Comparison of ENCODE assay signal across 24 cellular contexts in genomic region chr5:174636081-174636480, GRCh38.
"Had no signal": no experiment of that assay in that cellular context is flagged by ENCODE, and none has a peak within 500 bp of the region (broad histone marks: within the 10 kb centered on the region; RNA-seq: fewer than 3 reads in every experiment).

No MANE protein-coding gene starts in this region.

- H3K9me3 Mint-ChIP-seq: activated naive CD4-positive, alpha-beta T cell treated with anti-CD3 and anti-CD28 coated beads for 36 hours; activated naive CD8-positive, alpha-beta T cell treated with anti-CD3 and anti-CD28 coated beads, Interleukin-2, amount 10 ng/mL, durations not matched to agents 7 days and 5 days; brain; naive thymus-derived CD8-positive, alpha-beta T cell; neural crest cell; T-helper 2 cell treated with Interferon-gamma antibody and Interleukin-4, amounts not matched to agents 5 μg/mL and 100 μg/mL, for 36 hours had no signal

- H3K27ac Mint-ChIP-seq: activated naive CD4-positive, alpha-beta T cell treated with anti-CD3 and anti-CD28 coated beads for 36 hours; activated naive CD8-positive, alpha-beta T cell treated with anti-CD3 and anti-CD28 coated beads, Interleukin-2, amount 10 ng/mL, durations not matched to agents 7 days and 5 days; brain; naive thymus-derived CD8-positive, alpha-beta T cell; T-helper 2 cell treated with Interferon-gamma antibody and Interleukin-4, amounts not matched to agents 5 μg/mL and 100 μg/mL, for 36 hours had no signal

- H3K36me3 Mint-ChIP-seq: activated naive CD8-positive, alpha-beta T cell treated with anti-CD3 and anti-CD28 coated beads, Interleukin-2, amount 10 ng/mL, durations not matched to agents 7 days and 5 days; brain had no signal

- H3K4me1 Mint-ChIP-seq: activated naive CD8-positive, alpha-beta T cell treated with anti-CD3 and anti-CD28 coated beads, Interleukin-2, amount 10 ng/mL, durations not matched to agents 7 days and 5 days; brain; naive thymus-derived CD8-positive, alpha-beta T cell; neural crest cell had no signal

- H3K27me3 Mint-ChIP-seq: activated naive CD8-positive, alpha-beta T cell treated with anti-CD3 and anti-CD28 coated beads, Interleukin-2, amount 10 ng/mL, durations not matched to agents 7 days and 5 days had no signal

- H3K4me1 ChIP-seq: ascending aorta, gastrocnemius medialis, pancreas, right atrium auricular region, tibial nerve, vagina had no signal

- H3K4me3 ChIP-seq: ascending aorta, coronary artery, dorsolateral prefrontal cortex, gastrocnemius medialis, pancreas, right atrium auricular region, tibial nerve, vagina had no signal

- DNase-seq: activated CD4-positive, alpha-beta T cell treated with anti-CD3 and anti-CD28 coated beads for 4 hours; activated CD4-positive, alpha-beta T cell treated with anti-CD3 and anti-CD28 coated beads, Interleukin-2, amount 50 U/mL, for 4 hours; activated effector memory CD4-positive, alpha-beta T cell treated with Interleukin-2 at 50 U/mL for 16 hours; activated naive CD4-positive, alpha-beta T cell treated with anti-CD3 and anti-CD28 coated beads for 36 hours; activated naive CD8-positive, alpha-beta T cell treated with anti-CD3 and anti-CD28 coated beads, Interleukin-2, amount 10 ng/mL, durations not matched to agents 7 days and 5 days; dorsolateral prefrontal cortex; effector memory CD4-positive, alpha-beta T cell; gastrocnemius medialis; glutamatergic neuron; left cardiac atrium; naive thymus-derived CD8-positive, alpha-beta T cell; nucleus accumbens; pancreas; stimulated activated CD4-positive, alpha-beta T cell treated with anti-CD3 and anti-CD28 coated beads, Interleukin-2, amount 100 ng/mL, for 48 hours; stimulated activated naive CD4-positive, alpha-beta T cell treated with Interleukin-2 at 50 U/mL for 16 hours; T-helper 1 cell had no signal

- ATAC-seq: gastrocnemius medialis; left cardiac atrium; naive thymus-derived CD8-positive, alpha-beta T cell; pancreas had no signal

- H3K27me3 ChIP-seq: ascending aorta, dorsolateral prefrontal cortex, gastrocnemius medialis, pancreas, tibial nerve, vagina had no signal

- H3K36me3 ChIP-seq: ascending aorta, gastrocnemius medialis, pancreas, right atrium auricular region, tibial nerve, vagina had no signal

- H3K4me3 Mint-ChIP-seq: activated naive CD4-positive, alpha-beta T cell treated with anti-CD3 and anti-CD28 coated beads for 36 hours; activated naive CD8-positive, alpha-beta T cell treated with anti-CD3 and anti-CD28 coated beads, Interleukin-2, amount 10 ng/mL, durations not matched to agents 7 days and 5 days; brain; naive thymus-derived CD8-positive, alpha-beta T cell; neural crest cell; T-helper 2 cell treated with Interferon-gamma antibody and Interleukin-4, amounts not matched to agents 5 μg/mL and 100 μg/mL, for 36 hours had no signal

- H3K27ac ChIP-seq: ascending aorta, coronary artery, dorsolateral prefrontal cortex, gastrocnemius medialis, pancreas, right atrium auricular region, tibial nerve, vagina had no signal

- H3K9me3 ChIP-seq: ascending aorta, gastrocnemius medialis, pancreas, right atrium auricular region, tibial nerve, vagina had no signal
